16 cellular contexts compared by ENCODE assay signal in the genomic region with DNA sequence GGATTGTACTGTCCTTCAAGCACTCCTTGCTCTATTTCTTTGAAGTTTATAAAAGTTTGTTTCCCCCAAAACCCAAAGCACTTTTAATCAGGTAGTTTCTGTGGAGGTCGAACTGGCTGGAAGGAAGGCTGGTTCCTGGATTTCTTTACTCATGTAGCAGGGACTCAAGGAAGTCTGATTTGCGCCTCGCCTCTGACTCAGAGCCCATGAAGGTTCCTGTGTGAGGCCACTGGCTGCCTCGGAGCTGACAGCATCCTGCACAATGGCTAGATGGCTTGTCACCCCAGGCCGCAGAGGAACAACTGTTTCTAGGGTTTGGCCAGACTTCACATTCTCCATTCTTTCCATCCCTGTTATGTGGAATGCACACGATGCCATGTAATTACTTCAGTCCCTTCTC. TPM values are rescaled to one million over a fixed set of nuclear protein-coding genes. Genes with fewer than 3 reads are reported as not detected.
DNase-seq lines count a peak whose midpoint lies in the region; TF ChIP-seq lines count a peak whose summit lies in the region.
"Had no signal": no experiment of that assay in that cellular context is flagged by ENCODE, and none has a peak within 500 bp of the region (broad histone marks: within the 10 kb centered on the region; RNA-seq: fewer than 3 reads in every experiment).

No MANE protein-coding gene starts in this region.

- no peak for TF ChIP-seq CTCF in fibroblast of villous mesenchyme (IDR thresholded peaks at IDR 0.05; ENCODE audit: insufficient read depth, low read depth, low read length)

- DNase-seq in GM04504 (ENCODE audit: low read depth) = peak; percentile 63
- peak; percentile 64 for DNase-seq in amniotic stem cell (lab: John Stamatoyannopoulos, UW)
- peak; percentile 35 for DNase-seq in fibroblast of villous mesenchyme (ENCODE audit: low read depth)
- DNase-seq in retina = peak; percentile 53
- DNase-seq in activated CD4-positive, alpha-beta T cell treated with anti-CD3 and anti-CD28 coated beads, Interleukin-2, amount 50 U/mL, for 4 hours = no peak
- no peak for DNase-seq in HUDEP-2 (lab: John Stamatoyannopoulos, UW; ENCODE audit: unreplicated experiment in 76 of 76)
- DNase-seq in cortex of kidney (lab: John Stamatoyannopoulos, UW) = no peak
- DNase-seq in COR-L47 (lab: John Stamatoyannopoulos, UW) = no peak
- DNase-seq: activated CD4-positive, alpha-beta T cell treated with anti-CD3 and anti-CD28 coated beads, Interleukin-2, amount 10 ng/mL, durations not matched to agents 7 days and 5 days; H9; substantia nigra had no signal

- H3K4me3 ChIP-seq in fibroblast of villous mesenchyme (ENCODE audit: low read depth, low read length) = no peak overlapping the region
- H3K4me3 ChIP-seq: right lobe of liver had no signal

RNA-seq across cellular contexts. Expression of a gene that starts 39.2 kb away (rescaled TPM):
- total RNA-seq in fibroblast of villous mesenchyme = not detected in 2 replicates
- total RNA-seq: activated CD4-positive, alpha-beta T cell treated with anti-CD3 and anti-CD28 coated beads, Interleukin-2, amount 10 ng/mL, durations not matched to agents 7 days and 5 days; activated T-helper 2 cell treated with anti-CD3 and anti-CD28 coated beads, Interferon-gamma antibody, Interleukin-2, Interleukin-4, amounts not matched to agents 10 μg/mL and 5 μg/mL and 100 μg/mL, durations not matched to agents 14 hours and 24 hours and 36 hours; epithelial cell of proximal tubule; H9; mononuclear cell; right lobe of liver; T-helper 1 cell treated with Interleukin-12 subunit alpha and Interleukin-12 subunit beta and Interleukin-4 antibody, amounts not matched to agents 30 ng/mL and 1 ng/mL, for 36 hours had no signal

RNA-seq across cellular contexts. Expression of a gene that starts 41.0 kb away (rescaled TPM):
- total RNA-seq in fibroblast of villous mesenchyme = 51.9 and 58.3 TPM in 2 replicates

RNA-seq across cellular contexts. Expression of a gene that starts 41.2 kb away (rescaled TPM):
- 25.5 and 32.5 TPM in 2 replicates for total RNA-seq in fibroblast of villous mesenchyme

Comparison
In these comparisons a context has a peak if more than half of its experiments do, and no peak if none do; other contexts are left out.
1. DNase-seq: peak in GM04504 (single experiment), amniotic stem cell (single experiment), fibroblast of villous mesenchyme (single experiment) and retina (single experiment); none in activated CD4-positive, alpha-beta T cell treated with anti-CD3 and anti-CD28 coated beads, Interleukin-2, amount 50 U/mL, for 4 hours (0 of 2), HUDEP-2 (0 of 76), cortex of kidney (single experiment) and COR-L47 (single experiment).